In genomic region chr2:30765226-30765625, GRCh38 we compare ENCODE assay signal across 30 cellular contexts. TPM values are rescaled to one million over a fixed set of nuclear protein-coding genes. Genes with fewer than 3 reads are reported as not detected.
"Had no signal": no experiment of that assay in that cellular context is flagged by ENCODE, and none has a peak within 500 bp of the region (broad histone marks: within the 10 kb centered on the region; RNA-seq: fewer than 3 reads in every experiment).

No MANE protein-coding gene starts in this region.

- DNase-seq: activated CD4-positive, alpha-beta memory T cell treated with anti-CD3 and anti-CD28 coated beads for 36 hours; activated CD4-positive, alpha-beta T cell treated with anti-CD3 and anti-CD28 coated beads for 4 hours; activated CD4-positive, alpha-beta T cell treated with anti-CD3 and anti-CD28 coated beads, Interleukin-2, amount 50 U/mL, for 1 hour; activated naive CD4-positive, alpha-beta T cell; activated naive CD4-positive, alpha-beta T cell treated with anti-CD3 and anti-CD28 coated beads, Interleukin-2, amount 50 U/mL, for 16 hours; activated naive CD8-positive, alpha-beta T cell treated with anti-CD3 and anti-CD28 coated beads for 36 hours; activated T-cell treated with anti-CD3 and anti-CD28 coated beads, Interleukin-2, amount 50 U/mL, for 1 hour; activated T-cell treated with anti-CD3 and anti-CD28 coated beads, Interleukin-2, amount 50 U/mL, for 72 hours; amniotic stem cell; aorta; brain microvascular endothelial cell; central memory CD4-positive, alpha-beta T cell; Karpas-422; NCI-H1105 treated with DMSO at 0.1 percent for 48 hours; NCI-H1436; NCI-H1694; NCI-H1930; NCI-H2081 treated with DMSO at 0.1 percent for 48 hours; NCI-H226; NCI-H524 treated with DMSO at 0.1 percent for 48 hours; SHP77; SJCRH30; T1000 had no signal

- H3K36me3 ChIP-seq: brain microvascular endothelial cell, SJCRH30 had no signal

- H3K4me1 ChIP-seq: SJCRH30 had no signal

- H3K27me3 ChIP-seq: brain microvascular endothelial cell had no signal

- H3K4me3 ChIP-seq: SJCRH30, SK-N-MC had no signal

- H3K9me3 ChIP-seq: SJCRH30 had no signal

- H3K27ac ChIP-seq: brain microvascular endothelial cell, SJCRH30, SK-N-MC had no signal

RNA-seq across cellular contexts. Expression of gene CAPN13, which starts 42.0 kb away (rescaled TPM):
- total RNA-seq: activated CD4-positive, alpha-beta memory T cell treated with anti-CD3 and anti-CD28 coated beads for 36 hours; activated naive CD8-positive, alpha-beta T cell treated with anti-CD3 and anti-CD28 coated beads for 36 hours; activated T-cell treated with anti-CD3 and anti-CD28 coated beads, Interleukin-2, amount 50 U/mL, for 72 hours; activated T-helper 17 cell treated with anti-CD3 and anti-CD28 coated beads, Interleukin-2, amount 50 U/mL, for 72 hours; aorta; MCF 10A; NCI-H460; RPMI7951; SJCRH30; T-helper 1 cell treated with Interleukin-12 subunit alpha and Interleukin-12 subunit beta and Interleukin-4 antibody, amounts not matched to agents 30 ng/mL and 1 ng/mL, for 36 hours; T-helper 2 cell treated with Interferon-gamma antibody and Interleukin-4, amounts not matched to agents 100 ng/mL and 5 ng/mL, for 36 hours had no signal
